25 cellular contexts compared by ENCODE assay signal in the genomic region with DNA sequence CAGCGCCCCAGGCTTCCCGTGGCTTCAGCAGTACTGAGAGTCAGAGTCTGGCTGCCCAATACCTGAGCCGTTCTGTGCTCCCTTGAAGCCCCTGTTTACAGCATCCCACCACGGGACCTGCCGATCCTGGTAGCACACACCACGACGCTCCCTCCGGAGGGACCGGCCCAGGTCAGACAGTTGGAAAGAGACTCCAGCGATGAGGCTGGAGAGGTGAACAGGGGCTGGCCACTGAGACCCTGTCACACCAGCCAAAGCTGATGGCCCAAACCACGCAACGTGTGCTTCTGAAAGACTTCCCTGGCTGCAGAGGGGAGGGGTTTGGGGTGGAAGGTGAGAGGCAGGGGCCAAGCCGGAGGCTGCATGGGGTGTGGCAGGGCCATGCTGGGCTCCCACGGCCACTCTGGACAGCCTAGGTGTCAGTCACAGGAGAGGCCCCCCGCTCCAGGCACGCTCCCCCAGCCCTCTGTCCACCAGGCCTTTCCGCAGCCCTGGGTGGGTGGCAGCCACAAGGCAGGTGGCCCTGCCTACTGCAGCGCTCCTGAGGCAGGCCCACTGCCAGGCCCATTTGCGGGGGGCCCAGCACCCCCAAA.
"Had no signal": no experiment of that assay in that cellular context is flagged by ENCODE, and none has a peak within 500 bp of the region (broad histone marks: within the 10 kb centered on the region; RNA-seq: fewer than 3 reads in every experiment).

No MANE protein-coding gene starts in this region.

- H3K9me3 ChIP-seq: lower lobe of right lung, psoas muscle, suprapubic skin, tibial artery, upper lobe of left lung, vagina had no signal

- H3K27ac Mint-ChIP-seq: memory B cell; natural killer cell treated with Interleukin-12 subunit alpha and Interleukin-12 subunit beta and Interleukin-15 and Interleukin-18, amount 100 ng/mL, for 72 hours; neural progenitor cell had no signal

- H3K27me3 Mint-ChIP-seq: memory B cell had no signal

- H3K4me1 ChIP-seq: lower lobe of right lung, neural progenitor cell, parathyroid adenoma, psoas muscle, suprapubic skin, upper lobe of left lung, vagina had no signal

- DNase-seq: effector memory CD4-positive, alpha-beta T cell; hippocampal formation; kidney glomerular epithelial cell; lower lobe of right lung; midbrain; occipital lobe; psoas muscle; retina; stimulated activated CD4-positive, alpha-beta T cell treated with anti-CD3 and anti-CD28 coated beads, Interleukin-12 subunit alpha, Interleukin-12 subunit beta, amount 100 ng/mL, for 4 hours; stimulated activated CD4-positive, alpha-beta T cell treated with anti-CD3 and anti-CD28 coated beads, Interleukin-2, amount 100 ng/mL, for 48 hours; stimulated activated naive CD8-positive, alpha-beta T cell treated with anti-CD3 and anti-CD28 coated beads, Interleukin-15, Interleukin-2, amounts not matched to agents 100 U/mL and 50 U/mL, for 24 hours; tibial artery had no signal

- H2AFZ ChIP-seq: neural progenitor cell, parathyroid adenoma had no signal

- H3K4me3 ChIP-seq: heart left ventricle, lower lobe of right lung, neural progenitor cell, psoas muscle, skin epidermis, suprapubic skin, tibial artery, upper lobe of left lung, vagina had no signal

- H3K36me3 ChIP-seq: heart left ventricle, lower lobe of right lung, neural progenitor cell, suprapubic skin, tibial artery, upper lobe of left lung, vagina had no signal

- H3K36me3 Mint-ChIP-seq: memory B cell, neural progenitor cell had no signal

- ATAC-seq: esophagus mucosa; psoas muscle; sciatic nerve; stimulated activated naive CD8-positive, alpha-beta T cell treated with anti-CD3 and anti-CD28 coated beads, Interleukin-15, Interleukin-2, amounts not matched to agents 100 U/mL and 50 U/mL, for 24 hours had no signal

- FAIRE-seq: endometrium, frontal cortex had no signal

- H3K4me3 Mint-ChIP-seq: memory B cell; natural killer cell treated with Interleukin-12 subunit alpha and Interleukin-12 subunit beta and Interleukin-15 and Interleukin-18, amount 100 ng/mL, for 72 hours; neural progenitor cell had no signal

- H3K27me3 ChIP-seq: neural progenitor cell, suprapubic skin, tibial artery, upper lobe of left lung, vagina had no signal

- H3K27ac ChIP-seq: lower lobe of right lung, neural progenitor cell, parathyroid adenoma, psoas muscle, skin epidermis, suprapubic skin, tibial artery, upper lobe of left lung, vagina had no signal

- H3K9ac ChIP-seq: neural progenitor cell, parathyroid adenoma had no signal

- H3K4me1 Mint-ChIP-seq: neural progenitor cell had no signal

- H3K4me2 ChIP-seq: neural progenitor cell had no signal
